Comparison of ENCODE assay signal across 9 cellular contexts in the genomic region with DNA sequence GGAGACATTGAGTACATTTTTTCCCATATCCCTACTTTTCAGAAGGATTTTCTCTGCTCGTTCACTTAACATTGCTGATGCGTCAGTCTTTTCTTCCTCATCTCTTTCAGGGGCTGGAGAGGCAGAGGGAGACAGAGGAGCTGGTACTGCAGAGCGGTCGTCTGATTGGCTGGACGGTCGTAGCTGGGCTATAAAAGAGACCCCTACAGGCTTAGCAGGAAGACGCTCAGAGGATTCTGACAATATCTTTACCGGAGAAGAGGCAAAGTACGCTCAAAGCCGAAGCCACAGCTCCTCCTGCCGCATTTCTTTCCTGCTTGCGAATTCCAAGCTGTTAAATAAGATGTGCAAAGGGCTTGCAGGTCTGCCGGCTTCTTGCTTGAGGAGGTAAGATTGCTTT. TPM values are rescaled to one million over a fixed set of nuclear protein-coding genes. Genes with fewer than 3 reads are reported as not detected.
DNase-seq lines count a peak whose midpoint lies in the region; ATAC-seq and TF ChIP-seq lines count a peak whose summit lies in the region.
"Had no signal": no experiment of that assay in that cellular context is flagged by ENCODE, and none has a peak within 500 bp of the region (broad histone marks: within the 10 kb centered on the region; RNA-seq: fewer than 3 reads in every experiment).

A gene (plus strand): TSS at position 220 of the 400 bp plus-strand sequence. CDS start 124 bp downstream, at position 344.

- TF ChIP-seq CTCF in RWPE1 (conservative IDR thresholded peaks at IDR 0.05; ENCODE audit: low read depth) (no peak), fibroblast of pulmonary artery (IDR thresholded peaks at IDR 0.05; ENCODE audit: low read length, missing control alignments) (peak; percentile 75), nephron progenitor cell (IDR thresholded peaks at IDR 0.05) (peak; percentile 37)

- H3K27ac Mint-ChIP-seq in nephron progenitor cell = peak within 1 kb of the TSS; percentile 31
- H3K27ac Mint-ChIP-seq: IgD-negative memory B cell had no signal

- ATAC-seq in HG02642 (IDR thresholded peaks at IDR 0.05; ENCODE audit: poor library complexity, unreplicated experiment) (no peak), HG03280 (IDR thresholded peaks at IDR 0.05; ENCODE audit: unreplicated experiment) (no peak), GM18861 (IDR thresholded peaks at IDR 0.05; ENCODE audit: unreplicated experiment) (no peak)

- CTCF ChIA-PET in RWPE1 (lab: Yijun Ruan, JAX) = interaction anchor here (0.8 to 2.2 kb wide), 7 partner anchors 9 to 246 kb away, joined by 3 to 17 read pairs (median 4); no protein-coding TSS in a partner anchor

- H3K36me3 Mint-ChIP-seq in nephron progenitor cell (ENCODE audit: low read depth) = peaks cover 19% of the 10 kb centered on the region
- H3K36me3 Mint-ChIP-seq: IgD-negative memory B cell had no signal

- DNase-seq in H4 (ENCODE audit: low spot score) (peak; percentile 37), RWPE1 (ENCODE audit: low spot score) (peak; percentile 22), fibroblast of pulmonary artery (ENCODE audit: low read depth) (peak; percentile 98), nephron progenitor cell (peak; percentile 72), Kasumi-1 (lab: John Stamatoyannopoulos, UW) (no peak)

- H3K4me1 Mint-ChIP-seq in nephron progenitor cell = peaks cover 83% of the 10 kb centered on the region

- no peaks in the 10 kb centered on the region for H3K9me3 Mint-ChIP-seq in nephron progenitor cell
- H3K9me3 Mint-ChIP-seq: IgD-negative memory B cell had no signal

- peaks cover 5% of the 10 kb centered on the region for H3K27me3 Mint-ChIP-seq in nephron progenitor cell (ENCODE audit: low read depth, poor library complexity)

- H3K27ac ChIP-seq in RWPE1 = no peak within 1 kb of the TSS

- H3K4me3 Mint-ChIP-seq in nephron progenitor cell = peak within 1 kb of the TSS; percentile 90

- POLR2A ChIA-PET in RWPE1 (lab: Yijun Ruan, JAX; ENCODE audit: low non-redundant PET) = no interaction called here

- peak within 1 kb of the TSS; percentile 79 for H3K4me3 ChIP-seq in fibroblast of pulmonary artery (replicated peaks; ENCODE audit: low read depth, low read length)

RNA-seq across cellular contexts. Expression of the gene that starts here (rescaled TPM):
- 0.25 and 0.31 TPM in 2 replicates for total RNA-seq in H4 (2014; rRNA removed; shearing (Covaris generic))

Comparison
In these comparisons a context has a peak if more than half of its experiments do, and no peak if none do; other contexts are left out.
1. Peak in DNase-seq in H4; RNA of the gene not detected or under 1 TPM.
2. DNase-seq: peak in RWPE1 (single experiment), fibroblast of pulmonary artery (single experiment) and nephron progenitor cell (single experiment); none in Kasumi-1 (0 of 2).